ENCODE assay signal across 8 cellular contexts in the genomic region with DNA sequence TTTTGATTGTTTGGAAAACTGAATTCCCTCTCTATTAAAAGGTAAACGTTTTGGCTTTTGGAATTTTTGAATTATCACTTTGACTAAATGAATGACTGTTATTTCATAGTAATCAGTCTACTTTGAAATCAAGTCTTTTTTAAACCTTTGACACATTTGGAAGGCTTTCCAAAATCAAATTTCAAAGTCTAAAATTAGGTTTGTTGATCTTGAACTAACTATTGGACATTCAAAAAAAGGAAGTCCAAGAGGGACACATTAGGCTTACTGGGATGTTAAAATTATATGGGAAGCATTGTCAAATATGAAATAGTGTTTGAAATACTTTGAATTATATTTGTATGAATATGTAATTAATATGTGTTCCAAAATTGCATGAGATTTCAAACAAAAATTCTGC. TPM values are rescaled to one million over a fixed set of nuclear protein-coding genes. Genes with fewer than 3 reads are reported as not detected.
"Had no signal": no experiment of that assay in that cellular context is flagged by ENCODE, and none has a peak within 500 bp of the region (broad histone marks: within the 10 kb centered on the region; RNA-seq: fewer than 3 reads in every experiment).

No MANE protein-coding gene starts in this region.

- FAIRE-seq: HTR-8/SVneo, K562 had no signal

- ATAC-seq: K562 had no signal

- DNase-seq: IMR-90, KBM-7 had no signal

- H3K27ac ChIP-seq: HL-60 had no signal

- H3K4me3 ChIP-seq: K562 had no signal

RNA-seq across cellular contexts. Expression of gene AADACL2, which starts 45.2 kb away (rescaled TPM):
- total RNA-seq: HT-29, HT1080, IMR-90, K562 had no signal
- polyA plus RNA-seq: IgD-negative memory B cell, IMR-90, K562 had no signal
